In genomic region chr11:9005087-9005486, GRCh38 we compare ENCODE assay signal across 15 cellular contexts. TPM values are rescaled to one million over a fixed set of nuclear protein-coding genes. Genes with fewer than 3 reads are reported as not detected.
DNase-seq lines count a peak whose midpoint lies in the region; ATAC-seq and TF ChIP-seq lines count a peak whose summit lies in the region.
"Had no signal": no experiment of that assay in that cellular context is flagged by ENCODE, and none has a peak within 500 bp of the region (broad histone marks: within the 10 kb centered on the region; RNA-seq: fewer than 3 reads in every experiment).

No MANE protein-coding gene starts in this region.

- POLR2A ChIA-PET in MCF 10A (lab: Yijun Ruan, JAX) (no interaction called here), activated B cell treated with CpG ODN at 0.5 μM for 24 hours (lab: Charles Lee) (no interaction called here)

- H3K9me3 ChIP-seq in breast epithelium (no peaks in the 10 kb centered on the region), iPS-20b (ENCODE audit: insufficient read depth, low read depth, low read length) (no peaks in the 10 kb centered on the region), spleen (peaks cover 0 to 6% (median 4%) of the 10 kb centered on the region in 8 donors)
- H3K9me3 ChIP-seq: ovary had no signal

- H3K36me3 Mint-ChIP-seq in MCF 10A (ENCODE audit: insufficient read depth, unreplicated experiment) (no peaks in the 10 kb centered on the region), activated B cell treated with CpG ODN at 0.5 μM for 24 hours (ENCODE audit: low read depth) (no peaks in the 10 kb centered on the region)

- H3K4me1 ChIP-seq in breast epithelium (no peaks in the 10 kb centered on the region), iPS-20b (ENCODE audit: insufficient read depth, low read length) (peaks cover 6% of the 10 kb centered on the region), spleen (peaks cover 9 to 33% (median 21%) of the 10 kb centered on the region in 6 donors)

- no TSS peak for BruUV-seq in MCF 10A (replicated peaks; lab: Mats Ljungman, UMichigan)

- H3K27me3 Mint-ChIP-seq in MCF 10A (ENCODE audit: insufficient read depth, unreplicated experiment) (peaks cover 14% of the 10 kb centered on the region), activated B cell treated with CpG ODN at 0.5 μM for 24 hours (peaks cover 34% of the 10 kb centered on the region)

- CTCF ChIA-PET in MCF 10A (lab: Yijun Ruan, JAX) (interaction anchor here (0.7 to 3.8 kb wide), 2 partner anchors 8 to 11 kb away, joined by 3 to 39 read pairs; no protein-coding TSS in a partner anchor), activated B cell treated with CpG ODN at 0.5 μM for 24 hours (lab: Charles Lee) (no interaction called here)

- peaks cover 0 to 13% of the 10 kb centered on the region in 2 donors for H3K27me3 ChIP-seq in breast epithelium
- peaks cover 87% of the 10 kb centered on the region for H3K27me3 ChIP-seq in iPS-20b (ENCODE audit: insufficient read depth, low read length)
- H3K27me3 ChIP-seq in spleen (replicated peaks in 1 of 7): peaks cover 0 to 53% (median 42%) of the 10 kb centered on the region in 7 donors
- H3K27me3 ChIP-seq: ovary had no signal

- no peak for ATAC-seq in activated B cell treated with CpG ODN at 0.5 μM for 24 hours (ENCODE audit: low read depth)
- ATAC-seq in GM18502 (IDR thresholded peaks at IDR 0.05; ENCODE audit: poor library complexity, unreplicated experiment): no peak
- ATAC-seq in GM18868 (IDR thresholded peaks at IDR 0.05; ENCODE audit: unreplicated experiment): no peak
- ATAC-seq: activated naive CD4-positive, alpha-beta T cell treated with anti-CD3 and anti-CD28 coated beads, Interleukin-2, amount 50 U/mL, for 72 hours had no signal

- no peak for TF ChIP-seq POLR2A in breast epithelium (IDR thresholded peaks at IDR 0.05)
- TF ChIP-seq POLR2A in spleen (IDR thresholded peaks at IDR 0.05): no peak

- intact Hi-C loops in MCF 10A (cut with micrococcal nuclease): no loop called here
- intact Hi-C loops in breast epithelium (cut with DNase I; ENCODE audit: low total_unique reads): loop anchor here (10.0 kb wide), 1 partner anchor 1250 kb away; no protein-coding TSS in a partner anchor
- intact Hi-C loops in activated B cell treated with CpG ODN at 0.5 μM for 24 hours (cut with micrococcal nuclease): loop anchor here (2.0 kb wide), 1 partner anchor 40 kb away; the partner anchor contains the start of gene TMEM9B
- intact Hi-C loops in spleen (cut with DNase I; ENCODE audit: low total_unique reads): no loop called here

- WGBS in spleen, 5 donors: 81 to 91% (median 87%) methylated on average over 4 of the region's 4 CpGs

- H3K36me3 ChIP-seq in breast epithelium (no peaks in the 10 kb centered on the region), iPS-20b (ENCODE audit: insufficient read depth, low read depth, low read length) (no peaks in the 10 kb centered on the region), spleen (no peaks in the 10 kb centered on the region)
- H3K36me3 ChIP-seq: ovary had no signal

- H3K9me3 Mint-ChIP-seq in MCF 10A (ENCODE audit: unreplicated experiment): no peaks in the 10 kb centered on the region
- peaks cover 2% of the 10 kb centered on the region for H3K9me3 Mint-ChIP-seq in activated B cell treated with CpG ODN at 0.5 μM for 24 hours
- H3K9me3 Mint-ChIP-seq: activated naive CD4-positive, alpha-beta T cell treated with anti-CD3 and anti-CD28 coated beads, Interleukin-2, amount 50 U/mL, for 72 hours had no signal

- H3K9ac ChIP-seq in iPS-20b (ENCODE audit: low read depth, low read length): no peak overlapping the region

- H3K4me1 Mint-ChIP-seq in MCF 10A (ENCODE audit: insufficient read depth, unreplicated experiment): peaks cover 13% of the 10 kb centered on the region
- peaks cover 15% of the 10 kb centered on the region for H3K4me1 Mint-ChIP-seq in activated B cell treated with CpG ODN at 0.5 μM for 24 hours

- H3K4me3 ChIP-seq in breast epithelium (no peak overlapping the region), iPS-20b (ENCODE audit: low read length) (0 out of 2 replicates have a peak overlapping the region, but pooled peaks have one; percentile 66), spleen (no peak overlapping the region)

- no peak overlapping the region for H3K27ac Mint-ChIP-seq in MCF 10A (ENCODE audit: low read depth, unreplicated experiment)
- H3K27ac Mint-ChIP-seq in activated B cell treated with CpG ODN at 0.5 μM for 24 hours: no peak overlapping the region
- H3K27ac Mint-ChIP-seq: activated naive CD4-positive, alpha-beta T cell treated with anti-CD3 and anti-CD28 coated beads, Interleukin-2, amount 50 U/mL, for 72 hours had no signal

- H3K27ac ChIP-seq in breast epithelium (no peak overlapping the region), iPS-20b (ENCODE audit: low read length) (no peak overlapping the region), spleen (no peak overlapping the region)
- H3K27ac ChIP-seq: ovary had no signal

- TF ChIP-seq CTCF in MCF 10A (IDR thresholded peaks at IDR 0.05; ENCODE audit: unreplicated experiment) (no peak), breast epithelium (IDR thresholded peaks at IDR 0.05) (no peak), activated B cell treated with CpG ODN at 0.5 μM for 24 hours (IDR thresholded peaks at IDR 0.05) (no peak), spleen (IDR thresholded peaks at IDR 0.05 in 8 of 11, conservative IDR thresholded peaks at IDR 0.05 in 3 of 11) (no peak)

- DNase-seq in MCF 10A (ENCODE audit: unreplicated experiment): no peak
- DNase-seq in breast epithelium (ENCODE audit: low spot score in 2 of 2): no peak
- DNase-seq in activated B cell treated with CpG ODN at 0.5 μM for 24 hours: no peak
- no peak for DNase-seq in spleen
- DNase-seq in NCI-H1105 treated with DMSO at 0.1 percent for 48 hours (lab: John Stamatoyannopoulos, UW): no peak
- DNase-seq: activated CD4-positive, alpha-beta T cell treated with anti-CD3 and anti-CD28 coated beads for 48 hours; mammary epithelial cell; NCI-H1694 treated with DMSO at 0.1 percent for 48 hours; RPMI8226; substantia nigra had no signal

- H3K4me3 Mint-ChIP-seq in MCF 10A (ENCODE audit: unreplicated experiment): peak overlapping the region; percentile 17
- peak overlapping the region; percentile 55 for H3K4me3 Mint-ChIP-seq in activated B cell treated with CpG ODN at 0.5 μM for 24 hours

RNA-seq across cellular contexts. Expression of gene NRIP3, which starts 1.3 kb away (rescaled TPM):
- 0.19 and 0.37 TPM in 2 replicates for total RNA-seq in MCF 10A (2022)
- total RNA-seq in breast epithelium: 10 to 100 TPM in 1 of 3 donors, 1 to 10 TPM in 1, under 1 TPM in 1; 0.96 to 14.5 (median 3.6) TPM
- total RNA-seq in activated B cell treated with CpG ODN at 0.5 μM for 24 hours: 0.32 TPM in 1 of 2 replicates, not detected in the other
- 1 to 10 TPM in 2 of 7 donors, under 1 TPM in 5; 0.39 to 1.8 (median 0.77) TPM for total RNA-seq in spleen
- polyA plus RNA-seq in spleen: under 1 TPM; 0.02 to 0.22 (median 0.08) TPM

RNA-seq across cellular contexts. Expression of gene TMEM9B, which starts 40.8 kb away (rescaled TPM):
- total RNA-seq in MCF 10A (2022) (30.0 and 35.3 TPM in 2 replicates), breast epithelium (10 to 100 TPM; 37.1 to 68.8 (median 47.5) TPM), activated B cell treated with CpG ODN at 0.5 μM for 24 hours (29.0 and 29.6 TPM in 2 replicates), spleen (10 to 100 TPM; 31.5 to 56.5 (median 46.0) TPM)
- 10 to 100 TPM; 30.2 to 39.5 (median 34.2) TPM for polyA plus RNA-seq in spleen

Comparison
In these comparisons a context has a peak if more than half of its experiments do, and no peak if none do; other contexts are left out.
1. intact Hi-C loops: an anchor here in breast epithelium (10.0 kb wide) and activated B cell treated with CpG ODN at 0.5 μM for 24 hours (2.0 kb wide); none called in MCF 10A and spleen.